14 cellular contexts compared by ENCODE assay signal in the genomic region with DNA sequence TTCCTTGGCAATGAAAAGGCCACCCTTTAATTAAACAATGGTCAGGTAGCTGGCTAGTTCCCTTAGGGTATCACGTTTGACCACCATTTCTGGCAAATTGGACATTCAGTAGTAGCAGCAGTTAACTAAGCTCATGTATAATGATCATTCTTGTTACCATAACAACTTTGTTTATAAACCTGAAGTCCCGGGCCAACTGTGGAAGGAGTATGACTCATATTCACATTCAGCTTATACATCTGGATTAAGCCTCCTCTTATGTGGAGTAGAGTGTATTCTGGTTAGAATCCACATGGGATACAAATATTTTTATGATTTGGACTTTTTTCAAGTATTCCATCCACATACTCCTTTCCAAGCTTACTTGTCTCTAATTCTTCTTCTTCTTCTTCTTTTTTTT.
DNase-seq lines count a peak whose midpoint lies in the region; ATAC-seq and TF ChIP-seq lines count a peak whose summit lies in the region.
"Had no signal": no experiment of that assay in that cellular context is flagged by ENCODE, and none has a peak within 500 bp of the region (broad histone marks: within the 10 kb centered on the region; RNA-seq: fewer than 3 reads in every experiment).

No MANE protein-coding gene starts in this region.

- no peak overlapping the region for H3K9ac ChIP-seq in PC-3 (ENCODE audit: low read length)

- H3K9me3 ChIP-seq in PC-3 (ENCODE audit: low read length) (no peaks in the 10 kb centered on the region), testis (no peaks in the 10 kb centered on the region)

- TF ChIP-seq CTCF in PC-3 (conservative IDR thresholded peaks at IDR 0.05; ENCODE audit: low read depth, low read length) (no peak), epithelial cell of proximal tubule (conservative IDR thresholded peaks at IDR 0.05; ENCODE audit: low read depth, low read length) (no peak), GM23338 (conservative IDR thresholded peaks at IDR 0.05; ENCODE audit: low read depth in 2 of 2) (no peak), testis (IDR thresholded peaks at IDR 0.05) (no peak)

- H3K4me1 ChIP-seq in PC-3 (ENCODE audit: insufficient read depth, low read length), result peaks cover 7% of the 10 kb centered on the region; the same call in 1 of the 2 replicates
- H3K4me1 ChIP-seq in GM23338 (ENCODE audit: insufficient read depth), result no peaks in the 10 kb centered on the region
- H3K4me1 ChIP-seq in testis, result no peaks in the 10 kb centered on the region

- H2AFZ ChIP-seq in PC-3 (ENCODE audit: low read length), result no peak overlapping the region
- no peak overlapping the region for H2AFZ ChIP-seq in GM23338

- H3K9me3 Mint-ChIP-seq in GM23338, result no peaks in the 10 kb centered on the region
- H3K9me3 Mint-ChIP-seq: activated naive CD4-positive, alpha-beta T cell treated with anti-CD3 and anti-CD28 coated beads, Interleukin-2, amount 10 ng/mL, durations not matched to agents 7 days and 5 days had no signal

- no peaks in the 10 kb centered on the region for H4K20me1 ChIP-seq in PC-3 (ENCODE audit: low read length)
- H4K20me1 ChIP-seq in GM23338 (replicated peaks; ENCODE audit: insufficient read depth), result no peaks in the 10 kb centered on the region

- H3K4me3 Mint-ChIP-seq in GM23338, result no peak overlapping the region
- H3K4me3 Mint-ChIP-seq: activated naive CD4-positive, alpha-beta T cell treated with anti-CD3 and anti-CD28 coated beads, Interleukin-2, amount 10 ng/mL, durations not matched to agents 7 days and 5 days; immature natural killer cell; natural killer cell had no signal

- H3K27me3 Mint-ChIP-seq in GM23338 (ENCODE audit: insufficient read depth, low read depth, poor library complexity), result peaks cover 1% of the 10 kb centered on the region
- H3K27me3 Mint-ChIP-seq: activated naive CD4-positive, alpha-beta T cell treated with anti-CD3 and anti-CD28 coated beads, Interleukin-2, amount 10 ng/mL, durations not matched to agents 7 days and 5 days had no signal

- CTCF ChIA-PET in PC-3 (lab: Charles Lee), result interaction anchor here (0.6 kb wide), 1 partner anchor 219 kb away, joined by 15 read pairs; no protein-coding TSS in a partner anchor

- TF ChIP-seq POLR2A in testis (IDR thresholded peaks at IDR 0.05), result no peak

- intact Hi-C loops in PC-3 (cut with micrococcal nuclease) (loop anchor here (5.0 kb wide), 1 partner anchor 38 kb away; no protein-coding TSS in a partner anchor), testis (cut with DNase I; ENCODE audit: low total_unique reads) (no loop called here)

- H3F3A ChIP-seq in PC-3 (ENCODE audit: low read length, unreplicated experiment) (no peaks in the 10 kb centered on the region), GM23338 (replicated peaks; ENCODE audit: low read depth) (no peaks in the 10 kb centered on the region)

- POLR2A ChIA-PET in PC-3 (lab: Charles Lee; ENCODE audit: unreplicated experiment), result no interaction called here

- H3K27me3 ChIP-seq in PC-3 (ENCODE audit: low read length), result no peaks in the 10 kb centered on the region
- no peaks in the 10 kb centered on the region for H3K27me3 ChIP-seq in GM23338 (ENCODE audit: insufficient read depth)
- no peaks in the 10 kb centered on the region for H3K27me3 ChIP-seq in testis

- H3K27ac Mint-ChIP-seq in GM23338, result no peak overlapping the region
- H3K27ac Mint-ChIP-seq: activated naive CD4-positive, alpha-beta T cell treated with anti-CD3 and anti-CD28 coated beads, Interleukin-2, amount 10 ng/mL, durations not matched to agents 7 days and 5 days; immature natural killer cell; natural killer cell had no signal

- H3K27ac ChIP-seq in PC-3 (ENCODE audit: low read length), result no peak overlapping the region
- no peak overlapping the region for H3K27ac ChIP-seq in GM23338 (ENCODE audit: low read depth)
- H3K27ac ChIP-seq in testis, result no peak overlapping the region
- H3K27ac ChIP-seq: SK-N-MC had no signal

- H3K9me2 ChIP-seq in PC-3 (replicated peaks; ENCODE audit: low read length) (no peaks in the 10 kb centered on the region), GM23338 (ENCODE audit: insufficient read depth) (no peaks in the 10 kb centered on the region)

- H3K36me3 ChIP-seq in PC-3 (ENCODE audit: low read depth, low read length) (no peaks in the 10 kb centered on the region), GM23338 (ENCODE audit: insufficient read depth) (no peaks in the 10 kb centered on the region), testis (ENCODE audit: low read depth, missing control alignments) (no peaks in the 10 kb centered on the region)

- ATAC-seq in PC-3 (peak; percentile 95), GM23338 (no peak)
- ATAC-seq: natural killer cell had no signal

- DNase-seq in GM03348 (ENCODE audit: low spot score) (peak; percentile 16), PC-3 (peak; percentile 72), epithelial cell of proximal tubule (ENCODE audit: low read depth) (peak; percentile 16), skeletal muscle cell (ENCODE audit: low read depth) (peak; percentile 74), GM23338 (ENCODE audit: low spot score) (no peak), testis (no peak)
- DNase-seq in activated CD4-positive, alpha-beta T cell treated with anti-CD3 and anti-CD28 coated beads for 1 hour, result no peak
- DNase-seq: activated CD4-positive, alpha-beta T cell treated with anti-CD3 and anti-CD28 coated beads, Interleukin-2, amount 50 U/mL, for 4 hours; activated naive CD4-positive, alpha-beta T cell treated with anti-CD3 and anti-CD28 coated beads, Interleukin-2, amount 10 ng/mL, durations not matched to agents 7 days and 5 days; immature natural killer cell; natural killer cell; NCI-H510A; stimulated activated CD4-positive, alpha-beta T cell treated with anti-CD3 and anti-CD28 coated beads, Interleukin-15, amount 100 ng/mL, for 24 hours had no signal

- H3K4me3 ChIP-seq in PC-3 (ENCODE audit: low read length) (no peak overlapping the region), epithelial cell of proximal tubule (ENCODE audit: low read depth, low read length) (no peak overlapping the region), skeletal muscle cell (ENCODE audit: low read depth, low read length) (no peak overlapping the region), GM23338 (no peak overlapping the region), testis (no peak overlapping the region)
- H3K4me3 ChIP-seq: SK-N-MC had no signal

- WGBS in testis, 2 donors, result 49 to 61% methylated on average over 2 of the region's 2 CpGs

- H3K79me2 ChIP-seq in PC-3 (ENCODE audit: low read length) (no peaks in the 10 kb centered on the region), GM23338 (replicated peaks; ENCODE audit: insufficient read depth) (no peaks in the 10 kb centered on the region)

- H3K4me1 Mint-ChIP-seq in GM23338, result no peaks in the 10 kb centered on the region
- H3K4me1 Mint-ChIP-seq: activated naive CD4-positive, alpha-beta T cell treated with anti-CD3 and anti-CD28 coated beads, Interleukin-2, amount 10 ng/mL, durations not matched to agents 7 days and 5 days; immature natural killer cell; natural killer cell had no signal

- no peaks in the 10 kb centered on the region for H3K36me3 Mint-ChIP-seq in GM23338 (ENCODE audit: low read depth)
- H3K36me3 Mint-ChIP-seq: activated naive CD4-positive, alpha-beta T cell treated with anti-CD3 and anti-CD28 coated beads, Interleukin-2, amount 10 ng/mL, durations not matched to agents 7 days and 5 days; immature natural killer cell; natural killer cell had no signal

- H3K4me2 ChIP-seq in PC-3 (ENCODE audit: low read length), result no peak overlapping the region
- no peak overlapping the region for H3K4me2 ChIP-seq in GM23338

- BruUV-seq in PC-3 (replicated peaks; lab: Mats Ljungman, UMichigan), result no TSS peak

TF ChIP-seq in GM23338, 12 proteins besides CTCF, POLR2A, EP300 and RAD21 (continues in another document):
- TF ChIP-seq CREB1 (CRISPR knock-in tag; IDR thresholded peaks at IDR 0.05; ENCODE audit: low read depth) (no peak), ZNF114 (CRISPR knock-in tag; IDR thresholded peaks at IDR 0.05) (no peak), NANOG (IDR thresholded peaks at IDR 0.05; ENCODE audit: borderline replicate concordance) (no peak), ZNF331 (CRISPR knock-in tag; IDR thresholded peaks at IDR 0.05; ENCODE audit: low read depth) (no peak)

Comparison
In these comparisons a context has a peak if more than half of its experiments do, and no peak if none do; other contexts are left out.
1. DNase-seq: peak in GM03348 (single experiment), PC-3 (single experiment), epithelial cell of proximal tubule (single experiment) and skeletal muscle cell (single experiment); none in GM23338 (single experiment), activated CD4-positive, alpha-beta T cell treated with anti-CD3 and anti-CD28 coated beads for 1 hour (single experiment) and testis (single experiment).